ENCODE assay signal across 20 cellular contexts in the genomic region with DNA sequence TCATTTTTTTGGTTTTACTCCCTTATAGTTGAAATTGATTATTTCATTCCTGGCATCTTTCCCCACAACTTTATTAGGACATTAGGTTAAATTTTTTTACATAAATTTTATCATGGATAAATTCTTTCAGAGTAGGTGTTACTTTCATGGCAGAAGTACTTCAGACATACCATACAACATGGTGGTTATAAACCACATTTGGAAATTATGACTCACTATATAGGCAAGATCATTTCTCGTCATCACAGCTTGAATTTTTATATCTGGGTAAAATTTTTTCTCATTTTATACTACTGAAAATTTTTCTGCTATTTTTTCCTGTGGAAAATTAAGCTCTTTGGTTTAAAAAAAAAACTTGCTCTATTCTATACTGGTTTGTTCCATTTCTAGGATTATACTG.
A peak's percentile ranks its signal among the peaks of the same experiment; 100 is the strongest.
DNase-seq lines count a peak whose midpoint lies in the region; ATAC-seq, FAIRE-seq and TF ChIP-seq lines count a peak whose summit lies in the region.
"Had no signal": no experiment of that assay in that cellular context is flagged by ENCODE, and none has a peak within 500 bp of the region (broad histone marks: within the 10 kb centered on the region; RNA-seq: fewer than 3 reads in every experiment).

No MANE protein-coding gene starts in this region.

- POLR2A ChIA-PET in A549 (lab: Yijun Ruan, JAX): no interaction called here

- TF ChIP-seq CTCF in A549 (IDR thresholded peaks at IDR 0.05) (no peak), osteocyte (IDR thresholded peaks at IDR 0.05) (no peak), Calu3 (IDR thresholded peaks at IDR 0.05; ENCODE audit: unreplicated experiment) (no peak)

- peaks cover 8% of the 10 kb centered on the region for H3K36me3 Mint-ChIP-seq in activated T-cell treated with anti-CD3 and anti-CD28 coated beads, Interleukin-2, amount 50 U/mL, for 24 hours (ENCODE audit: low read depth)
- no peaks in the 10 kb centered on the region for H3K36me3 Mint-ChIP-seq in activated T-helper 17 cell treated with anti-CD3 and anti-CD28 coated beads, Interleukin-2, amount 50 U/mL, for 72 hours (ENCODE audit: low read depth)
- peaks cover 5% of the 10 kb centered on the region for H3K36me3 Mint-ChIP-seq in osteocyte (ENCODE audit: unreplicated experiment)
- peaks cover under 1% of the 10 kb centered on the region for H3K36me3 Mint-ChIP-seq in Calu3 (ENCODE audit: insufficient read depth, unreplicated experiment)

- FAIRE-seq in A549 (lab: Jason Lieb, UNC): no peak

- H3K27ac ChIP-seq in A549: no peak overlapping the region
- H3K27ac ChIP-seq: PC-9 had no signal

- no TSS peak for BruUV-seq in Calu3 (replicated peaks; lab: Mats Ljungman, UMichigan)

- H3K4me1 ChIP-seq in A549: peaks cover 22% of the 10 kb centered on the region

- H3K4me2 ChIP-seq in A549: no peak overlapping the region
- H3K4me2 ChIP-seq: PC-9 had no signal

- ATAC-seq in A549 (no peak), HG02981 (IDR thresholded peaks at IDR 0.05; ENCODE audit: unreplicated experiment) (no peak)
- peak; percentile 46 for ATAC-seq in activated T-helper 17 cell treated with anti-CD3 and anti-CD28 coated beads, Interleukin-2, amount 50 U/mL, for 72 hours (replicated peaks)

- no peak overlapping the region for H3K4me3 ChIP-seq in A549
- H3K4me3 ChIP-seq: PC-9 had no signal

- CTCF ChIA-PET in A549 (lab: Yijun Ruan, JAX) (interaction anchor here (1.2 to 2.0 kb wide), 2 partner anchors 149 to 198 kb away, joined by 5 to 7 read pairs; no protein-coding TSS in a partner anchor), Calu3 (lab: Charles Lee) (no interaction called here)

- peaks cover 12% of the 10 kb centered on the region for H3K9me3 Mint-ChIP-seq in activated T-cell treated with anti-CD3 and anti-CD28 coated beads, Interleukin-2, amount 50 U/mL, for 24 hours
- H3K9me3 Mint-ChIP-seq in activated T-helper 17 cell treated with anti-CD3 and anti-CD28 coated beads, Interleukin-2, amount 50 U/mL, for 72 hours: peaks cover 3% of the 10 kb centered on the region
- H3K9me3 Mint-ChIP-seq in osteocyte (ENCODE audit: unreplicated experiment) (peaks cover 12% of the 10 kb centered on the region), Calu3 (ENCODE audit: low read depth, unreplicated experiment) (peaks cover 5% of the 10 kb centered on the region)

- H3K4me1 Mint-ChIP-seq in activated T-cell treated with anti-CD3 and anti-CD28 coated beads, Interleukin-2, amount 50 U/mL, for 24 hours (ENCODE audit: low read depth): peaks cover 63% of the 10 kb centered on the region
- H3K4me1 Mint-ChIP-seq in activated T-helper 17 cell treated with anti-CD3 and anti-CD28 coated beads, Interleukin-2, amount 50 U/mL, for 72 hours: peaks cover under 1% of the 10 kb centered on the region
- H3K4me1 Mint-ChIP-seq in osteocyte (ENCODE audit: unreplicated experiment) (peaks cover 56% of the 10 kb centered on the region), Calu3 (ENCODE audit: low read depth, unreplicated experiment) (peaks cover 2% of the 10 kb centered on the region)
- H3K4me1 Mint-ChIP-seq: B cell had no signal

- TF ChIP-seq POLR2A in A549 (IDR thresholded peaks at IDR 0.05; ENCODE audit: low read length): no peak

- H3K9me3 ChIP-seq in A549: peaks cover 8% of the 10 kb centered on the region; the same call in 1 of the 3 replicates

- TF ChIP-seq RAD21 in A549 (conservative IDR thresholded peaks at IDR 0.05 in 1 of 2, IDR thresholded peaks at IDR 0.05 in 1 of 2): no peak

- WGBS in A549 (ENCODE audit: missing lambda C conversion rate): 95% methylated on average over 1 of the region's 1 CpG

- no peak for DNase-seq in activated T-cell treated with anti-CD3 and anti-CD28 coated beads, Interleukin-2, amount 50 U/mL, for 24 hours
- DNase-seq in activated T-cell treated with anti-CD3 and anti-CD28 coated beads for 4 hours (no peak), A549 (ENCODE audit: low read depth in 1 of 2, low spot score in 1 of 2) (no peak), osteocyte (ENCODE audit: extremely low spot score, unreplicated experiment) (no peak), Calu3 (no peak), NCI-H146 (lab: John Stamatoyannopoulos, UW) (no peak)
- DNase-seq: 8988T, DMS 273 treated with DMSO at 0.1 percent for 48 hours, DND-41, H7, IMR-90, NCI-H1048, NCI-H1436, NCI-H2029, NCI-H345, NCI-H524 treated with DMSO at 0.1 percent for 48 hours, PC-9 had no signal

- H3K27me3 Mint-ChIP-seq in activated T-cell treated with anti-CD3 and anti-CD28 coated beads, Interleukin-2, amount 50 U/mL, for 24 hours: no peaks in the 10 kb centered on the region
- H3K27me3 Mint-ChIP-seq in activated T-helper 17 cell treated with anti-CD3 and anti-CD28 coated beads, Interleukin-2, amount 50 U/mL, for 72 hours: no peaks in the 10 kb centered on the region
- H3K27me3 Mint-ChIP-seq in osteocyte (ENCODE audit: unreplicated experiment) (no peaks in the 10 kb centered on the region), Calu3 (ENCODE audit: unreplicated experiment) (no peaks in the 10 kb centered on the region)
- H3K27me3 Mint-ChIP-seq: B cell had no signal

- intact Hi-C loops in Calu3 (cut with micrococcal nuclease; ENCODE audit: unreplicated experiment): no loop called here

- TF ChIP-seq EP300 in A549 (IDR thresholded peaks at IDR 0.05): no peak

- no peak overlapping the region for H3K4me3 Mint-ChIP-seq in activated T-cell treated with anti-CD3 and anti-CD28 coated beads, Interleukin-2, amount 50 U/mL, for 24 hours
- H3K4me3 Mint-ChIP-seq in activated T-helper 17 cell treated with anti-CD3 and anti-CD28 coated beads, Interleukin-2, amount 50 U/mL, for 72 hours: no peak overlapping the region
- H3K4me3 Mint-ChIP-seq in osteocyte (ENCODE audit: unreplicated experiment) (no peak overlapping the region), Calu3 (ENCODE audit: low read depth, unreplicated experiment) (no peak overlapping the region)
- H3K4me3 Mint-ChIP-seq: B cell had no signal

- peak overlapping the region; percentile 89 for H3K27ac Mint-ChIP-seq in activated T-cell treated with anti-CD3 and anti-CD28 coated beads, Interleukin-2, amount 50 U/mL, for 24 hours
- peak overlapping the region; percentile 44 for H3K27ac Mint-ChIP-seq in activated T-helper 17 cell treated with anti-CD3 and anti-CD28 coated beads, Interleukin-2, amount 50 U/mL, for 72 hours
- peak overlapping the region; percentile 56 for H3K27ac Mint-ChIP-seq in osteocyte (ENCODE audit: unreplicated experiment)
- no peak overlapping the region for H3K27ac Mint-ChIP-seq in Calu3 (ENCODE audit: unreplicated experiment)
- H3K27ac Mint-ChIP-seq: B cell had no signal

TF ChIP-seq in A549, 52 proteins besides CTCF, POLR2A, EP300 and RAD21:
- no peak for TF ChIP-seq NFE2L2 (conservative IDR thresholded peaks at IDR 0.05; ENCODE audit: low read length)
- no peak for TF ChIP-seq FOSL2 (IDR thresholded peaks at IDR 0.05)
- TF ChIP-seq FOSL2 (CRISPR knock-in tag; IDR thresholded peaks at IDR 0.05): peak; percentile 37; the same call in 1 of the 2 replicates
- TF ChIP-seq CBX2 (IDR thresholded peaks at IDR 0.05; ENCODE audit: borderline replicate concordance, low read depth): no peak
- TF ChIP-seq FOSB (CRISPR knock-in tag; IDR thresholded peaks at IDR 0.05): no peak
- TF ChIP-seq, protein P1, sequence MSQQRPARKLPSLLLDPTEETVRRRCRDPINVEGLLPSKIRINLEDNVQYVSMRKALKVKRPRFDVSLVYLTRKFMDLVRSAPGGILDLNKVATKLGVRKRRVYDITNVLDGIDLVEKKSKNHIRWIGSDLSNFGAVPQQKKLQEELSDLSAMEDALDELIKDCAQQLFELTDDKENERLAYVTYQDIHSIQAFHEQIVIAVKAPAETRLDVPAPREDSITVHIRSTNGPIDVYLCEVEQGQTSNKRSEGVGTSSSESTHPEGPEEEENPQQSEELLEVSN (IDR thresholded peaks at IDR 0.05; ENCODE audit: borderline replicate concordance, low read depth): no peak
